In the genomic region with DNA sequence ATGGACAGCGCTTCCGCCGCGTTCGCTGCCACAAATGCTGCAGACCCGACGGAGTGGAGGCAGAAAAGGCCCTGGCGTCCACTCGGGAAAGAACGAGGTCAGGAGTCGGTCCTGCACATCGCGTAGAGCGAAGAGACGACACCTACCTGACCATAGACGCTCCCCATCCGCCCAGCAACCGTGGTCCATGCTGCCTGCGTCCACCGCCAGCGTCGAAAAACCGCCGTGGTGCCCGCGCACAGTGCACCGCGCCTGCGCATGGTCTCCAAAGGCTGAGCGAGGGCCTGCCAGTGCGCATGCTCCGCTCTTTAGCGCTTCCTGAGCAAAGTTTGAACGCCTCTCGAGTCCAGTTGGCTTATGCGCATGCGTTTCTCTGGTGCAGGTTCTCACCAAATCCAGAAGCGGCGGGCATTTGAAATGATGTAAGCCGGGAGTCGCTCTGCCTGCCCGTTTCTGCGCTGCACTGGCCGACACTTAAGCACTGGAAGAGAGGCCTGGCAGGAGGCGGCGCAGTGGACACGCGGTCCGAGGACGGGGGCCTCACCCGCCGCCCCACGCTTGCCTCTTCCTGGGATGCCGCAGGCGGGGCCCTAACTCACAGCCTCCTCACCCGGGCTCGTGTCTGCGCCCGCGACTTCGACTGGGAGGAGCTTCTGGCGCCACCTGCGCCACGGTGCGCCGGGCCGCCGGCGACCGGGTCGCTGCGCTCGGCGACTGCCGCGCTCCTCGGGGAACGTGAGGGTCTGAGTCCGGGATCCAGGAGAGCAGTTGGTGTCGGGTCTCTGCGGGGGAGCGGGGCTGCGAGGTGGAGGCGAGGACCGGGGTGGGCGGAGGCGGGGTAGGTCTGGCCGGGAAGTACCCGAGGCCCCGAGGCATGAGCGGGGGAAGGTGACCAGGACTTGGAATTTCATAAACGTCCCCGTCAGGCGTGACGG, we compare ENCODE assay signal across 1 cellular context.
TF ChIP-seq lines count a peak whose summit lies in the region.

A gene with protein sequence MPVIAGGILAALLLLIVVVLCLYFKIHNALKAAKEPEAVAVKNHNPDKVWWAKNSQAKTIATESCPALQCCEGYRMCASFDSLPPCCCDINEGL (minus strand): TSS at position 243 of the 935 bp plus-strand sequence. CDS start 29,066 bp downstream, outside the sequence.

TF ChIP-seq in HepG2, 621 proteins besides CTCF, POLR2A, EP300 and RAD21 (continued from another document and continues in another):
- TF ChIP-seq, protein P1, sequence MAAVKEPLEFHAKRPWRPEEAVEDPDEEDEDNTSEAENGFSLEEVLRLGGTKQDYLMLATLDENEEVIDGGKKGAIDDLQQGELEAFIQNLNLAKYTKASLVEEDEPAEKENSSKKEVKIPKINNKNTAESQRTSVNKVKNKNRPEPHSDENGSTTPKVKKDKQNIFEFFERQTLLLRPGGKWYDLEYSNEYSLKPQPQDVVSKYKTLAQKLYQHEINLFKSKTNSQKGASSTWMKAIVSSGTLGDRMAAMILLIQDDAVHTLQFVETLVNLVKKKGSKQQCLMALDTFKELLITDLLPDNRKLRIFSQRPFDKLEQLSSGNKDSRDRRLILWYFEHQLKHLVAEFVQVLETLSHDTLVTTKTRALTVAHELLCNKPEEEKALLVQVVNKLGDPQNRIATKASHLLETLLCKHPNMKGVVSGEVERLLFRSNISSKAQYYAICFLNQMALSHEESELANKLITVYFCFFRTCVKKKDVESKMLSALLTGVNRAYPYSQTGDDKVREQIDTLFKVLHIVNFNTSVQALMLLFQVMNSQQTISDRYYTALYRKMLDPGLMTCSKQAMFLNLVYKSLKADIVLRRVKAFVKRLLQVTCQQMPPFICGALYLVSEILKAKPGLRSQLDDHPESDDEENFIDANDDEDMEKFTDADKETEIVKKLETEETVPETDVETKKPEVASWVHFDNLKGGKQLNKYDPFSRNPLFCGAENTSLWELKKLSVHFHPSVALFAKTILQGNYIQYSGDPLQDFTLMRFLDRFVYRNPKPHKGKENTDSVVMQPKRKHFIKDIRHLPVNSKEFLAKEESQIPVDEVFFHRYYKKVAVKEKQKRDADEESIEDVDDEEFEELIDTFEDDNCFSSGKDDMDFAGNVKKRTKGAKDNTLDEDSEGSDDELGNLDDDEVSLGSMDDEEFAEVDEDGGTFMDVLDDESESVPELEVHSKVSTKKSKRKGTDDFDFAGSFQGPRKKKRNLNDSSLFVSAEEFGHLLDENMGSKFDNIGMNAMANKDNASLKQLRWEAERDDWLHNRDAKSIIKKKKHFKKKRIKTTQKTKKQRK (IDR thresholded peaks at IDR 0.05; ENCODE audit: low read length) = no peak
- TF ChIP-seq, protein P2, sequence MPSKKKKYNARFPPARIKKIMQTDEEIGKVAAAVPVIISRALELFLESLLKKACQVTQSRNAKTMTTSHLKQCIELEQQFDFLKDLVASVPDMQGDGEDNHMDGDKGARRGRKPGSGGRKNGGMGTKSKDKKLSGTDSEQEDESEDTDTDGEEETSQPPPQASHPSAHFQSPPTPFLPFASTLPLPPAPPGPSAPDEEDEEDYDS (CRISPR knock-in tag; IDR thresholded peaks at IDR 0.05) = 0 out of 2 replicates have a peak, but pooled peaks have one; percentile 18
- TF ChIP-seq AKNA (CRISPR knock-in tag; IDR thresholded peaks at IDR 0.05; ENCODE audit: borderline replicate concordance) (no peak), CBX2 (IDR thresholded peaks at IDR 0.05; ENCODE audit: low read depth, low read length) (no peak), CBX2 (CRISPR knock-in tag; IDR thresholded peaks at IDR 0.05; ENCODE audit: low read depth) (no peak), CC2D1A (CRISPR knock-in tag; IDR thresholded peaks at IDR 0.05) (no peak), ATF7 (IDR thresholded peaks at IDR 0.05) (no peak), ATF7 (CRISPR knock-in tag; IDR thresholded peaks at IDR 0.05) (no peak), ZNF34 (CRISPR knock-in tag; IDR thresholded peaks at IDR 0.05; ENCODE audit: borderline replicate concordance) (0 out of 2 replicates have a peak, but pooled peaks have one; percentile 29), ZFX (CRISPR knock-in tag; IDR thresholded peaks at IDR 0.05; ENCODE audit: low read depth) (peak; percentile 59; the same call in 1 of the 2 replicates), ZNF562 (CRISPR knock-in tag; IDR thresholded peaks at IDR 0.05; ENCODE audit: borderline replicate concordance) (no peak; the same call in 1 of the 2 replicates), ZNF589 (CRISPR knock-in tag; conservative IDR thresholded peaks at IDR 0.05) (peak; percentile 48; the same call in 1 of the 2 replicates), SP4 (CRISPR knock-in tag; IDR thresholded peaks at IDR 0.05) (0 out of 2 replicates have a peak, but pooled peaks have one; percentile 4), RBM39 (IDR thresholded peaks at IDR 0.05; ENCODE audit: low read depth, low read length, poor library complexity, severe bottlenecking) (no peak), MAFG (CRISPR knock-in tag; IDR thresholded peaks at IDR 0.05) (no peak), SOX6 (IDR thresholded peaks at IDR 0.05) (no peak), SOX6 (CRISPR knock-in tag; IDR thresholded peaks at IDR 0.05) (no peak), IRX3 (CRISPR knock-in tag; IDR thresholded peaks at IDR 0.05; ENCODE audit: borderline replicate concordance, low read depth) (peak; percentile 64; the same call in 1 of the 2 replicates), SUZ12 (IDR thresholded peaks at IDR 0.05; ENCODE audit: low read depth, low read length) (no peak), TBX2 (CRISPR knock-in tag; IDR thresholded peaks at IDR 0.05; ENCODE audit: borderline replicate concordance) (peak; percentile 50; the same call in 1 of the 2 replicates), PLSCR1 (CRISPR knock-in tag; IDR thresholded peaks at IDR 0.05; ENCODE audit: borderline replicate concordance) (no peak), ZNF891 (CRISPR knock-in tag; IDR thresholded peaks at IDR 0.05) (no peak), SMYD3 (CRISPR knock-in tag; IDR thresholded peaks at IDR 0.05) (peak; percentile 71; the same call in 1 of the 2 replicates), ZNF564 (CRISPR knock-in tag; IDR thresholded peaks at IDR 0.05) (peak; percentile 54), ZNF142 (CRISPR knock-in tag; IDR thresholded peaks at IDR 0.05) (no peak), ZNF441 (CRISPR knock-in tag; IDR thresholded peaks at IDR 0.05; ENCODE audit: borderline replicate concordance) (peak; percentile 62; the same call in 1 of the 2 replicates), ZNF788 (CRISPR knock-in tag; IDR thresholded peaks at IDR 0.05; ENCODE audit: borderline replicate concordance) (peak; percentile 33; the same call in 1 of the 2 replicates), SALL1 (CRISPR knock-in tag; IDR thresholded peaks at IDR 0.05) (peak; percentile 45), ARHGAP35 (CRISPR knock-in tag; IDR thresholded peaks at IDR 0.05; ENCODE audit: borderline replicate concordance) (peak; percentile 54; the same call in 1 of the 2 replicates)
- TF ChIP-seq, protein P3, sequence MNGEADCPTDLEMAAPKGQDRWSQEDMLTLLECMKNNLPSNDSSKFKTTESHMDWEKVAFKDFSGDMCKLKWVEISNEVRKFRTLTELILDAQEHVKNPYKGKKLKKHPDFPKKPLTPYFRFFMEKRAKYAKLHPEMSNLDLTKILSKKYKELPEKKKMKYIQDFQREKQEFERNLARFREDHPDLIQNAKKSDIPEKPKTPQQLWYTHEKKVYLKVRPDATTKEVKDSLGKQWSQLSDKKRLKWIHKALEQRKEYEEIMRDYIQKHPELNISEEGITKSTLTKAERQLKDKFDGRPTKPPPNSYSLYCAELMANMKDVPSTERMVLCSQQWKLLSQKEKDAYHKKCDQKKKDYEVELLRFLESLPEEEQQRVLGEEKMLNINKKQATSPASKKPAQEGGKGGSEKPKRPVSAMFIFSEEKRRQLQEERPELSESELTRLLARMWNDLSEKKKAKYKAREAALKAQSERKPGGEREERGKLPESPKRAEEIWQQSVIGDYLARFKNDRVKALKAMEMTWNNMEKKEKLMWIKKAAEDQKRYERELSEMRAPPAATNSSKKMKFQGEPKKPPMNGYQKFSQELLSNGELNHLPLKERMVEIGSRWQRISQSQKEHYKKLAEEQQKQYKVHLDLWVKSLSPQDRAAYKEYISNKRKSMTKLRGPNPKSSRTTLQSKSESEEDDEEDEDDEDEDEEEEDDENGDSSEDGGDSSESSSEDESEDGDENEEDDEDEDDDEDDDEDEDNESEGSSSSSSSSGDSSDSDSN (CRISPR knock-in tag; IDR thresholded peaks at IDR 0.05) = peak; percentile 67; the same call in 1 of the 2 replicates
- TF ChIP-seq, protein P4, sequence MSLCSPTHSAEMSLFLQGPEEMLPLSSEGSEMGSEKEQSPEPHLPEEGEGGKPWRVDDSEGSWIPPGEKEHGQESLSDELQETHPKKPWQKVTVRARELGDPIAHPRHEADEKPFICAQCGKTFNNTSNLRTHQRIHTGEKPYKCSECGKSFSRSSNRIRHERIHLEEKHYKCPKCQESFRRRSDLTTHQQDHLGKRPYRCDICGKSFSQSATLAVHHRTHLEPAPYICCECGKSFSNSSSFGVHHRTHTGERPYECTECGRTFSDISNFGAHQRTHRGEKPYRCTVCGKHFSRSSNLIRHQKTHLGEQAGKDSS (CRISPR knock-in tag; IDR thresholded peaks at IDR 0.05; ENCODE audit: borderline replicate concordance, low read depth) = 0 out of 2 replicates have a peak, but pooled peaks have one; percentile 46
